Comparison of ENCODE assay signal across 8 cellular contexts in the genomic region with DNA sequence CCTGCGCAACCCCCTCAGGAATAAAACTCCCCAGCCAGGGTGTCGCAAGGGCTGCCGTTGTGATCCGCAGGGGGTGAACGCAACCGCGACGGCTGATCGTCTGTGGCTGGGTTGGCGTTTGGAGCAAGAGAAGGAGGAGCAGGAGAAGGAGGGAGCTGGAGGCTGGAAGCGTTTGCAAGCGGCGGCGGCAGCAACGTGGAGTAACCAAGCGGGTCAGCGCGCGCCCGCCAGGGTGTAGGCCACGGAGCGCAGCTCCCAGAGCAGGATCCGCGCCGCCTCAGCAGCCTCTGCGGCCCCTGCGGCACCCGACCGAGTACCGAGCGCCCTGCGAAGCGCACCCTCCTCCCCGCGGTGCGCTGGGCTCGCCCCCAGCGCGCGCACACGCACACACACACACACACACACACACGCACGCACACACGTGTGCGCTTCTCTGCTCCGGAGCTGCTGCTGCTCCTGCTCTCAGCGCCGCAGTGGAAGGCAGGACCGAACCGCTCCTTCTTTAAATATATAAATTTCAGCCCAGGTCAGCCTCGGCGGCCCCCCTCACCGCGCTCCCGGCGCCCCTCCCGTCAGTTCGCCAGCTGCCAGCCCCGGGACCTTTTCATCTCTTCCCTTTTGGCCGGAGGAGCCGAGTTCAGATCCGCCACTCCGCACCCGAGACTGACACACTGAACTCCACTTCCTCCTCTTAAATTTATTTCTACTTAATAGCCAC. TPM values are rescaled to one million over a fixed set of nuclear protein-coding genes. Genes with fewer than 3 reads are reported as not detected.
DNase-seq lines count a peak whose midpoint lies in the region; ATAC-seq, FAIRE-seq and TF ChIP-seq lines count a peak whose summit lies in the region.

No MANE protein-coding gene starts in this region.

- TF ChIP-seq POLR2A in K562 (conservative IDR thresholded peaks at IDR 0.05) (no peak), gastrocnemius medialis (IDR thresholded peaks at IDR 0.05) (peak in 1 of 2 donors; percentile 6)

- no peaks in the 10 kb centered on the region for H3K27me3 ChIP-seq in Panc1 (ENCODE audit: control insufficient read depth, insufficient read depth, low read length)
- no peaks in the 10 kb centered on the region for H3K27me3 ChIP-seq in K562 (ENCODE audit: control insufficient read depth in 2 of 2, insufficient read depth in 2 of 2, low read length in 2 of 2)
- H3K27me3 ChIP-seq in gastrocnemius medialis: no peaks in the 10 kb centered on the region

- TF ChIP-seq CTCF in Panc1 (IDR thresholded peaks at IDR 0.05): no peak
- no peak for TF ChIP-seq CTCF in K562 (IDR thresholded peaks at IDR 0.05 in 2 of 3, conservative IDR thresholded peaks at IDR 0.05 in 1 of 3; ENCODE audit: insufficient read depth in 2 of 3, low read depth in 1 of 3, low read length in 3 of 3)
- peak in 1 of 5 experiments; percentile 15 for TF ChIP-seq CTCF in gastrocnemius medialis (IDR thresholded peaks at IDR 0.05 in 4 of 5, conservative IDR thresholded peaks at IDR 0.05 in 1 of 5)

- intact Hi-C loops in Panc1 (cut with micrococcal nuclease; ENCODE audit: unreplicated experiment) (loop anchor here (5.0 kb wide), 1 partner anchor 116 kb away; no protein-coding TSS in a partner anchor), K562 (cut with micrococcal nuclease) (no loop called here), gastrocnemius medialis (cut with DNase I; ENCODE audit: low total_unique reads) (loop anchor here (2.0 to 10.0 kb wide), 5 partner anchors 66 to 826 kb away; a partner anchor contains a TSS)

- H3K9me3 ChIP-seq in ES-I3 (ENCODE audit: control insufficient read depth, insufficient read depth, low read length) (no peaks in the 10 kb centered on the region), Panc1 (ENCODE audit: control insufficient read depth, insufficient read depth, low read depth, low read length) (no peaks in the 10 kb centered on the region), K562 (replicated peaks; ENCODE audit: control insufficient read depth, insufficient read depth, low read depth, low read length) (no peaks in the 10 kb centered on the region), gastrocnemius medialis (no peaks in the 10 kb centered on the region)

- H4K20me1 ChIP-seq in K562 (replicated peaks; ENCODE audit: control insufficient read depth, insufficient read depth, low read length): no peaks in the 10 kb centered on the region

- BruUV-seq in Panc1 (replicated peaks; lab: Mats Ljungman, UMichigan) (no TSS peak), K562 (replicated peaks; lab: Mats Ljungman, UMichigan) (no TSS peak)

- H3K27ac ChIP-seq in Panc1 (ENCODE audit: low read length): peak overlapping the region; percentile 100
- no peak overlapping the region for H3K27ac ChIP-seq in K562 (ENCODE audit: extremely low read depth, low read depth, low read length)
- peak overlapping the region; percentile 90 to 94 (median 92) for H3K27ac ChIP-seq in gastrocnemius medialis

- peak overlapping the region; percentile 75 for H3K4me2 ChIP-seq in K562 (ENCODE audit: insufficient read depth, low read length)

- POLR2A ChIA-PET in Panc1 (lab: Charles Lee): interaction anchor here (0.5 to 0.7 kb wide), 4 partner anchors 54 to 814 kb away, joined by 3 to 8 read pairs (median 4); no protein-coding TSS in a partner anchor
- POLR2A ChIA-PET in K562 (lab: Yijun Ruan, JAX): interaction anchor here (0.6 kb wide), 2 partner anchors 61 to 190 kb away, joined by 3 read pairs; a partner anchor contains a TSS

- in situ Hi-C loops in Panc1 (cut with HindIII; ENCODE audit: low pct_unique_long_range_greater_than_20kb, low sequenced_read_pairs): no loop called here
- in situ Hi-C loops in K562 (cut with MboI): loop anchor here (25.0 kb wide), 1 partner anchor 1466 kb away; no protein-coding TSS in a partner anchor
- in situ Hi-C loops in gastrocnemius medialis (cut with MboI; ENCODE audit: low sequenced_read_pairs in 4 of 4): loop anchor here (10.0 to 25.0 kb wide), 4 partner anchors 139 to 1316 kb away; no protein-coding TSS in a partner anchor

- no peaks in the 10 kb centered on the region for H3K36me3 ChIP-seq in ES-I3 (ENCODE audit: insufficient read depth, low read length)
- no peaks in the 10 kb centered on the region; the same call in 1 of the 2 replicates for H3K36me3 ChIP-seq in Panc1 (ENCODE audit: control insufficient read depth, insufficient read depth, low read length)
- H3K36me3 ChIP-seq in K562 (ENCODE audit: control insufficient read depth, insufficient read depth, low read length): no peaks in the 10 kb centered on the region; the same call in 2 of the 3 replicates
- no peaks in the 10 kb centered on the region for H3K36me3 ChIP-seq in gastrocnemius medialis

- ATAC-seq in GM21423 (IDR thresholded peaks at IDR 0.05; ENCODE audit: unreplicated experiment): peak; percentile 68
- ATAC-seq in Panc1: peak; percentile 80
- ATAC-seq in K562: peak; percentile 91
- ATAC-seq in gastrocnemius medialis: peak; percentile 46 to 52

- 27% methylated on average over 53 of the region's 64 CpGs for WGBS in K562 (ENCODE audit: insufficient coverage, low coverage, missing lambda C conversion rate)

- H3K9me1 ChIP-seq in K562 (ENCODE audit: control insufficient read depth, insufficient read depth, low read length): no peaks in the 10 kb centered on the region

- TF ChIP-seq EP300 in K562 (IDR thresholded peaks at IDR 0.05; ENCODE audit: low read length): no peak

- H3K79me2 ChIP-seq in K562 (ENCODE audit: control insufficient read depth, insufficient read depth, low read length): no peaks in the 10 kb centered on the region

- TF ChIP-seq RAD21 in K562 (CRISPR knock-in tag; conservative IDR thresholded peaks at IDR 0.05 in 1 of 2, IDR thresholded peaks at IDR 0.05 in 1 of 2): no peak

- H3K4me1 ChIP-seq in ES-I3 (ENCODE audit: insufficient read depth, low read length) (peaks cover 6% of the 10 kb centered on the region), Panc1 (ENCODE audit: control insufficient read depth, insufficient read depth, low read length) (peaks cover 31% of the 10 kb centered on the region), K562 (replicated peaks in 1 of 2; ENCODE audit: control insufficient read depth in 2 of 2, insufficient read depth in 2 of 2, low read length in 2 of 2) (peaks cover 5 to 15% of the 10 kb centered on the region in 2 experiments; a peak in 3 of 5 replicates), gastrocnemius medialis (peaks cover 27 to 30% of the 10 kb centered on the region in 2 donors)

- CTCF ChIA-PET in Panc1 (lab: Charles Lee): no interaction called here
- CTCF ChIA-PET in K562 (lab: Yijun Ruan, JAX; ENCODE audit: low intra/inter-chr PET ratio): interaction anchor here (0.6 kb wide), 1 partner anchor 1311 kb away, joined by 3 read pairs; no protein-coding TSS in a partner anchor

- peak overlapping the region; percentile 82 for H2AFZ ChIP-seq in K562 (ENCODE audit: low read depth, low read length)

- DNase-seq in HK-2 (ENCODE audit: unreplicated experiment) (peak; percentile 69), Panc1 (ENCODE audit: low read depth, low spot score) (no peak), K562 (ENCODE audit: extremely low read depth in 1 of 4, low spot score in 3 of 4) (peak; percentile 49 to 63 (median 54)), iPS-NIHi11 (ENCODE audit: low spot score) (peak; percentile 55), gastrocnemius medialis (peak; percentile 49 to 72), SHP77 treated with DMSO at 0.1 percent for 48 hours (lab: John Stamatoyannopoulos, UW) (no peak)

- H3K4me3 ChIP-seq in Panc1 (ENCODE audit: low read depth in 2 of 2, low read length in 2 of 2): peak overlapping the region; percentile 97 to 98
- peak overlapping the region; percentile 41 for H3K4me3 ChIP-seq in K562
- H3K4me3 ChIP-seq in gastrocnemius medialis: peak overlapping the region; percentile 66 to 86 (median 70)

- no peak for FAIRE-seq in K562 (lab: Jason Lieb, UNC)

- H3K9ac ChIP-seq in ES-I3 (ENCODE audit: low read depth, low read length): peak overlapping the region; percentile 84
- peak overlapping the region; percentile 53 to 89 for H3K9ac ChIP-seq in K562 (ENCODE audit: insufficient read depth in 1 of 2, low read depth in 2 of 2, low read length in 2 of 2)

TF ChIP-seq in K562, 482 proteins besides CTCF, POLR2A, EP300 and RAD21 (continues in another document):
- no peak for TF ChIP-seq NFIX (CRISPR knock-in tag; IDR thresholded peaks at IDR 0.05; ENCODE audit: low read depth)
- TF ChIP-seq POLR2G (IDR thresholded peaks at IDR 0.05; ENCODE audit: low read depth, low read length): peak; percentile 67
- TF ChIP-seq ZNF282 (CRISPR knock-in tag; IDR thresholded peaks at IDR 0.05): 0 out of 2 replicates have a peak, but pooled peaks have one; percentile 34
- TF ChIP-seq RB1 (IDR thresholded peaks at IDR 0.05; ENCODE audit: low read depth): peak; percentile 38; the same call in 1 of the 2 replicates
- TF ChIP-seq ZBTB8A (IDR thresholded peaks at IDR 0.05; ENCODE audit: partially characterized antibody): no peak
- TF ChIP-seq CEBPG (CRISPR knock-in tag; IDR thresholded peaks at IDR 0.05): 0 out of 2 replicates have a peak, but pooled peaks have one; percentile 36
- TF ChIP-seq CEBPG (tag; conservative IDR thresholded peaks at IDR 0.05 in 1 of 2, IDR thresholded peaks at IDR 0.05 in 1 of 2): no peak
- TF ChIP-seq ELF4 (CRISPR knock-in tag; IDR thresholded peaks at IDR 0.05): no peak

RNA-seq across cellular contexts. Expression of a gene that starts 0.7 kb away (rescaled TPM):
- total RNA-seq in Panc1 (2021; ENCODE audit: unreplicated experiment) (58.9 TPM), K562 (2014; rRNA removed) (0.04 and 0.41 TPM in 2 replicates), K562 (2014; rRNA removed; fragmentation: Illumina TruSeq; extraction: Trizol) (0.11 TPM in 1 of 2 replicates, not detected in the other), K562 (2015; rRNA removed; fragmentation: Illumina TruSeq; extraction: Trizol) (0.04 and 0.14 TPM in 2 replicates), K562 (2021) (0.04 and 0.11 TPM in 2 replicates), gastrocnemius medialis (1 to 10 TPM in 1 of 4 donors, under 1 TPM in 3; 0.56 to 2.3 (median 0.86) TPM)
- polyA plus RNA-seq in Panc1 (2012; ENCODE audit: insufficient read length): 26.8 TPM
- 0.09 TPM in 1 of 2 replicates, not detected in the other for total RNA-seq in K562 (2011; cell fraction: chromatin; rRNA removed; ENCODE audit: low replicate concordance)
- not detected in 2 replicates for total RNA-seq in K562 (2011; cell fraction: nucleolus; rRNA removed)
- 0.99 TPM in 1 of 2 replicates, not detected in the other for total RNA-seq in K562 (2011; cell fraction: nucleoplasm; rRNA removed)
- polyA plus RNA-seq in K562 (2011; rRNA removed) (0.03 and 0.14 TPM in 2 replicates), K562 (2014; fragmentation: Illumina TruSeq; extraction: Trizol) (0.04 TPM in 1 of 2 replicates, not detected in the other), K562 (2014; fragmentation: Nextera tagmentation; extraction: Ambion mirVana) (not detected), K562 (2014; rRNA removed) (not detected in 2 replicates)
- polyA plus RNA-seq in K562 (2011; cell fraction: cytosol; rRNA removed): 0.01 TPM in 1 of 2 replicates, not detected in the other
- 0.20 and 0.36 TPM in 2 replicates for polyA plus RNA-seq in K562 (2011; cell fraction: nucleus; rRNA removed)
- 0.07 and 0.17 TPM in 2 replicates for polyA plus RNA-seq in K562 (2012)
- 0.14 TPM in 1 of 2 replicates, not detected in the other for polyA minus RNA-seq in K562 (2011; rRNA and poly(A)+ RNA removed)
- polyA minus RNA-seq in K562 (2011; cell fraction: cytosol; rRNA and poly(A)+ RNA removed): not detected in 2 replicates
- 0.13 and 0.22 TPM in 2 replicates for polyA minus RNA-seq in K562 (2011; cell fraction: nucleus; rRNA and poly(A)+ RNA removed)

Comparison
In these comparisons a context has a peak if more than half of its experiments do, and no peak if none do; other contexts are left out.
1. DNase-seq: peak in HK-2 (single experiment), K562 (4 of 4), iPS-NIHi11 (single experiment) and gastrocnemius medialis (2 of 2); none in Panc1 (single experiment) and SHP77 treated with DMSO at 0.1 percent for 48 hours (single experiment).
2. H3K4me3 ChIP-seq: peak in every context shown above with its lines; median percentile 98 in Panc1; 70 in gastrocnemius medialis; 41 in K562.
3. RNA of a gene that starts 0.7 kb away (total RNA-seq): 58.9 TPM in Panc1 (single experiment); 0.56 to 2.3 TPM in gastrocnemius medialis and 0.04 to 0.99 TPM in K562; every median in the first group is over 10 times any median in the second.
4. Peak in every context shown above with its lines, with median percentiles within 50 percentile points of each other: ATAC-seq.